Comparison of ENCODE assay signal across 17 cellular contexts in genomic region chr17:59652119-59652518, GRCh38. TPM values are rescaled to one million over a fixed set of nuclear protein-coding genes. Genes with fewer than 3 reads are reported as not detected.
DNase-seq lines count a peak whose midpoint lies in the region; ATAC-seq and TF ChIP-seq lines count a peak whose summit lies in the region.
"Had no signal": no experiment of that assay in that cellular context is flagged by ENCODE, and none has a peak within 500 bp of the region (broad histone marks: within the 10 kb centered on the region; RNA-seq: fewer than 3 reads in every experiment).

No MANE protein-coding gene starts in this region.

- no peak for TF ChIP-seq CTCF in chondrocyte (IDR thresholded peaks at IDR 0.05)
- TF ChIP-seq CTCF in natural killer cell (IDR thresholded peaks at IDR 0.05) = no peak

- POLR2A ChIA-PET in activated CD4-positive, alpha-beta memory T cell treated with anti-CD3 and anti-CD28 coated beads for 36 hours (lab: Charles Lee) = no interaction called here

- DNase-seq in EL (peak; percentile 74), NCI-H226 (peak; percentile 21), chondrocyte (ENCODE audit: low spot score) (no peak), natural killer cell (no peak), NCI-H82 (lab: John Stamatoyannopoulos, UW) (no peak), NCI-H128 (lab: John Stamatoyannopoulos, UW; ENCODE audit: unreplicated experiment) (no peak)
- no peak for DNase-seq in activated effector memory CD4-positive, alpha-beta T cell treated with anti-CD3 and anti-CD28 coated beads, Interleukin-2, amount 50 U/mL, for 16 hours
- no peak for DNase-seq in activated CD4-positive, alpha-beta memory T cell treated with anti-CD3 and anti-CD28 coated beads for 36 hours
- DNase-seq: activated naive CD4-positive, alpha-beta T cell treated with anti-CD3 and anti-CD28 coated beads for 36 hours; CD8-positive, alpha-beta T cell; hypothalamus; left colon; NCI-H187; NCI-H526; posterior cingulate gyrus; stimulated activated CD4-positive, alpha-beta T cell treated with anti-CD3 and anti-CD28 coated beads, Interleukin-15, amount 100 ng/mL, for 24 hours; WERI-Rb-1 had no signal

- H3K9me3 Mint-ChIP-seq in chondrocyte (ENCODE audit: low read depth) (peaks cover 10% of the 10 kb centered on the region), natural killer cell (no peaks in the 10 kb centered on the region)
- H3K9me3 Mint-ChIP-seq in activated CD4-positive, alpha-beta memory T cell treated with anti-CD3 and anti-CD28 coated beads for 36 hours = no peaks in the 10 kb centered on the region
- H3K9me3 Mint-ChIP-seq: activated naive CD4-positive, alpha-beta T cell treated with anti-CD3 and anti-CD28 coated beads for 36 hours; CD8-positive, alpha-beta T cell had no signal

- intact Hi-C loops in natural killer cell (cut with micrococcal nuclease) = no loop called here
- intact Hi-C loops in activated CD4-positive, alpha-beta memory T cell treated with anti-CD3 and anti-CD28 coated beads for 36 hours (cut with micrococcal nuclease) = no loop called here

- peaks cover 21% of the 10 kb centered on the region for H3K4me1 Mint-ChIP-seq in chondrocyte (ENCODE audit: low read depth)
- peaks cover 21 to 23% of the 10 kb centered on the region in 2 donors for H3K4me1 Mint-ChIP-seq in natural killer cell
- H3K4me1 Mint-ChIP-seq in activated CD4-positive, alpha-beta memory T cell treated with anti-CD3 and anti-CD28 coated beads for 36 hours (ENCODE audit: low read depth) = peaks cover 36% of the 10 kb centered on the region

- H3K27ac Mint-ChIP-seq in chondrocyte (ENCODE audit: unreplicated experiment) = peak overlapping the region; percentile 55
- peak overlapping the region; percentile 5 to 76 for H3K27ac Mint-ChIP-seq in natural killer cell
- no peak overlapping the region for H3K27ac Mint-ChIP-seq in activated CD4-positive, alpha-beta memory T cell treated with anti-CD3 and anti-CD28 coated beads for 36 hours
- H3K27ac Mint-ChIP-seq: activated naive CD4-positive, alpha-beta T cell treated with anti-CD3 and anti-CD28 coated beads for 36 hours; CD8-positive, alpha-beta T cell had no signal

- H3K4me3 Mint-ChIP-seq in chondrocyte (ENCODE audit: unreplicated experiment) (no peak overlapping the region), natural killer cell (no peak overlapping the region)
- H3K4me3 Mint-ChIP-seq in activated CD4-positive, alpha-beta memory T cell treated with anti-CD3 and anti-CD28 coated beads for 36 hours = no peak overlapping the region
- H3K4me3 Mint-ChIP-seq: activated naive CD4-positive, alpha-beta T cell treated with anti-CD3 and anti-CD28 coated beads for 36 hours; CD8-positive, alpha-beta T cell had no signal

- CTCF ChIA-PET in activated CD4-positive, alpha-beta memory T cell treated with anti-CD3 and anti-CD28 coated beads for 36 hours (lab: Charles Lee) = no interaction called here

- ATAC-seq in natural killer cell = no peak
- ATAC-seq: left colon had no signal

- H3K36me3 Mint-ChIP-seq in chondrocyte (ENCODE audit: low read depth) (peaks cover 58% of the 10 kb centered on the region), natural killer cell (peaks cover 18% of the 10 kb centered on the region)
- H3K36me3 Mint-ChIP-seq in activated CD4-positive, alpha-beta memory T cell treated with anti-CD3 and anti-CD28 coated beads for 36 hours = peaks cover 68% of the 10 kb centered on the region

- H3K27me3 Mint-ChIP-seq in chondrocyte (ENCODE audit: low read depth) (no peaks in the 10 kb centered on the region), natural killer cell (ENCODE audit: low read depth in 2 of 2) (no peaks in the 10 kb centered on the region)
- H3K27me3 Mint-ChIP-seq in activated CD4-positive, alpha-beta memory T cell treated with anti-CD3 and anti-CD28 coated beads for 36 hours = no peaks in the 10 kb centered on the region

RNA-seq across cellular contexts. Expression of gene CLTC, which starts 32.4 kb away (rescaled TPM):
- total RNA-seq in chondrocyte (312 to 399 TPM (median 314 TPM) in 3 replicates), natural killer cell (100 to 1,000 TPM; 116 to 127 (median 117) TPM)
- 100 to 1,000 TPM; 203 to 206 TPM for total RNA-seq in activated CD4-positive, alpha-beta memory T cell treated with anti-CD3 and anti-CD28 coated beads for 36 hours

RNA-seq across cellular contexts. Expression of gene PTRH2, which starts 55.1 kb away (rescaled TPM):
- total RNA-seq in chondrocyte = 18.0 to 24.1 TPM (median 20.9 TPM) in 3 replicates
- total RNA-seq in natural killer cell = 10 to 100 TPM in 1 of 3 donors, 1 to 10 TPM in 2; 5.9 to 10.5 (median 6.6) TPM
- 10 to 100 TPM; 35.9 TPM for total RNA-seq in activated CD4-positive, alpha-beta memory T cell treated with anti-CD3 and anti-CD28 coated beads for 36 hours

RNA-seq across cellular contexts. Expression of gene VMP1, which starts 55.3 kb away (rescaled TPM):
- total RNA-seq in chondrocyte (295 to 347 TPM (median 324 TPM) in 3 replicates), natural killer cell (100 to 1,000 TPM; 136 to 175 (median 162) TPM)
- total RNA-seq in activated CD4-positive, alpha-beta memory T cell treated with anti-CD3 and anti-CD28 coated beads for 36 hours = 100 to 1,000 TPM; 517 to 553 TPM

Comparison
In these comparisons a context has a peak if more than half of its experiments do, and no peak if none do; other contexts are left out.
1. DNase-seq: peak in EL (single experiment) and NCI-H226 (single experiment); none in chondrocyte (single experiment), natural killer cell (single experiment), activated effector memory CD4-positive, alpha-beta T cell treated with anti-CD3 and anti-CD28 coated beads, Interleukin-2, amount 50 U/mL, for 16 hours (single experiment), NCI-H82 (single experiment), activated CD4-positive, alpha-beta memory T cell treated with anti-CD3 and anti-CD28 coated beads for 36 hours (single experiment) and NCI-H128 (single experiment).